26 cellular contexts compared by ENCODE assay signal in the genomic region with DNA sequence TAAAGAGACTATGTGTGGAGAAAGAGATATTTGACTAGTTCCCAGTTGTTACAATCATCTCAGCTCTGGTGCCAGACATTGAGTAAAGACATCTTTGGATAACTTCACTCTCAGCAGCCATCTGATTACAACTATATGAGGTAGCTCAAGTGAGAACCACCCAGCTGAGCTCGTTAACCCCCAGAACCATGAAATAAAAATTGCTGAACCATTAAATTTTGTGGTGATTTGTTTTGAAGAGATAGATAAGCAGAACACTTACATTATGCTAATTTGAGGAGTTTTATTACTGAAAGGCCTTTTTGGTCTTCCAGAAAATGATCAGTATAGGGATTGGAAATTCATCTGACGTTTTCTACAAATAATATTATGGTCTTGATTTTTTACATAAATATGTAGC.
DNase-seq lines count a peak whose midpoint lies in the region; ATAC-seq, FAIRE-seq and TF ChIP-seq lines count a peak whose summit lies in the region.
"Had no signal": no experiment of that assay in that cellular context is flagged by ENCODE, and none has a peak within 500 bp of the region (broad histone marks: within the 10 kb centered on the region; RNA-seq: fewer than 3 reads in every experiment).

No MANE protein-coding gene starts in this region.

- peaks cover 0 to 5% of the 10 kb centered on the region in 2 experiments; a peak in 2 of 5 replicates for H3K4me1 ChIP-seq in K562 (replicated peaks in 1 of 2; ENCODE audit: control insufficient read depth in 2 of 2, insufficient read depth in 2 of 2, low read length in 2 of 2)
- peaks cover 27% of the 10 kb centered on the region for H3K4me1 ChIP-seq in endodermal cell (ENCODE audit: control insufficient read depth, insufficient read depth, low read length)
- no peaks in the 10 kb centered on the region for H3K4me1 ChIP-seq in CD8-positive, alpha-beta T cell (ENCODE audit: insufficient read depth, low read length)

- H3K4me1 Mint-ChIP-seq in endodermal cell (peaks cover 38% of the 10 kb centered on the region), osteocyte (ENCODE audit: unreplicated experiment) (no peaks in the 10 kb centered on the region)
- no peaks in the 10 kb centered on the region for H3K4me1 Mint-ChIP-seq in CD8-positive, alpha-beta T cell (ENCODE audit: low read depth)
- H3K4me1 Mint-ChIP-seq: B cell; CD8-positive, alpha-beta memory T cell had no signal

- H4K20me1 ChIP-seq in K562 (replicated peaks; ENCODE audit: control insufficient read depth, insufficient read depth, low read length): no peaks in the 10 kb centered on the region
- H4K20me1 ChIP-seq: BLaER1 treated with 17β-estradiol and CSF1 and Interleukin-3, amounts not matched to agents 10 nM and 100 nM had no signal

- no peaks in the 10 kb centered on the region for H3K79me2 ChIP-seq in K562 (ENCODE audit: control insufficient read depth, insufficient read depth, low read length)

- H3K9me3 Mint-ChIP-seq in endodermal cell (peaks cover 13% of the 10 kb centered on the region), osteocyte (ENCODE audit: unreplicated experiment) (peaks cover 21% of the 10 kb centered on the region)
- no peaks in the 10 kb centered on the region for H3K9me3 Mint-ChIP-seq in CD8-positive, alpha-beta T cell

- no peak for TF ChIP-seq RAD21 in K562 (CRISPR knock-in tag; conservative IDR thresholded peaks at IDR 0.05 in 1 of 2, IDR thresholded peaks at IDR 0.05 in 1 of 2)

- ATAC-seq in K562: no peak
- no peak for ATAC-seq in CD8-positive, alpha-beta T cell
- ATAC-seq: A549 had no signal

- no peaks in the 10 kb centered on the region; a peak in 1 of 5 replicates for H3K27me3 ChIP-seq in K562 (ENCODE audit: control insufficient read depth in 2 of 2, insufficient read depth in 2 of 2, low read length in 2 of 2)
- no peaks in the 10 kb centered on the region for H3K27me3 ChIP-seq in endodermal cell (ENCODE audit: control insufficient read depth, insufficient read depth, low read length, poor library complexity, severe bottlenecking)
- H3K27me3 ChIP-seq in CD8-positive, alpha-beta T cell (ENCODE audit: insufficient read depth, low read length): no peaks in the 10 kb centered on the region
- H3K27me3 ChIP-seq: BLaER1 treated with 17β-estradiol and CSF1 and Interleukin-3, amounts not matched to agents 10 nM and 100 nM had no signal

- H3K4me3 Mint-ChIP-seq in endodermal cell (no peak overlapping the region), osteocyte (ENCODE audit: unreplicated experiment) (no peak overlapping the region)
- no peak overlapping the region for H3K4me3 Mint-ChIP-seq in CD8-positive, alpha-beta T cell
- H3K4me3 Mint-ChIP-seq: B cell; CD4-positive, alpha-beta T cell; CD8-positive, alpha-beta memory T cell had no signal

- no peaks in the 10 kb centered on the region for H3K27me3 Mint-ChIP-seq in endodermal cell (ENCODE audit: insufficient read depth)
- no peaks in the 10 kb centered on the region for H3K27me3 Mint-ChIP-seq in osteocyte (ENCODE audit: unreplicated experiment)
- peaks cover 5% of the 10 kb centered on the region for H3K27me3 Mint-ChIP-seq in CD8-positive, alpha-beta T cell (ENCODE audit: low read depth)
- H3K27me3 Mint-ChIP-seq: B cell had no signal

- TF ChIP-seq CTCF in K562 (IDR thresholded peaks at IDR 0.05 in 2 of 3, conservative IDR thresholded peaks at IDR 0.05 in 1 of 3; ENCODE audit: insufficient read depth in 2 of 3, low read depth in 1 of 3, low read length in 3 of 3) (no peak), endodermal cell (conservative IDR thresholded peaks at IDR 0.05) (no peak), osteocyte (IDR thresholded peaks at IDR 0.05) (no peak)
- no peak for TF ChIP-seq CTCF in CD8-positive, alpha-beta T cell (IDR thresholded peaks at IDR 0.05)

- no peak overlapping the region for H3K4me3 ChIP-seq in K562
- peak overlapping the region; percentile 37 for H3K4me3 ChIP-seq in endodermal cell (ENCODE audit: low read length)
- H3K4me3 ChIP-seq in CD8-positive, alpha-beta T cell (ENCODE audit: low read depth, low read length): no peak overlapping the region
- H3K4me3 ChIP-seq: A549; BLaER1 treated with 17β-estradiol and CSF1 and Interleukin-3, amounts not matched to agents 10 nM and 100 nM had no signal

- CTCF ChIA-PET in HEK293T (lab: Yijun Ruan, JAX) (no interaction called here), K562 (lab: Yijun Ruan, JAX; ENCODE audit: low intra/inter-chr PET ratio) (no interaction called here)
- CTCF ChIA-PET in CD8-positive, alpha-beta T cell (lab: Charles Lee): no interaction called here

- no TSS peak for BruUV-seq in K562 (replicated peaks; lab: Mats Ljungman, UMichigan)

- DNase-seq in GM12892 (ENCODE audit: insufficient read length) (no peak), HEK293T (ENCODE audit: extremely low spot score) (no peak), K562 (ENCODE audit: extremely low read depth in 1 of 4, low spot score in 3 of 4) (no peak), endodermal cell (no peak), osteocyte (ENCODE audit: extremely low spot score, unreplicated experiment) (no peak), LoVo (ENCODE audit: low spot score) (no peak), GM03348 (ENCODE audit: low spot score) (no peak)
- no peak for DNase-seq in CD8-positive, alpha-beta T cell
- DNase-seq: AML-193; CD4-positive, alpha-beta T cell; CD8-positive, alpha-beta memory T cell; COR-L47; DMS 273 treated with DMSO at 0.1 percent for 48 hours; DMS153; DMS53; DMS79; DND-41; EL; GDM1 had no signal

- H3K36me3 Mint-ChIP-seq in endodermal cell (ENCODE audit: low read depth): peaks cover 9% of the 10 kb centered on the region
- H3K36me3 Mint-ChIP-seq in osteocyte (ENCODE audit: unreplicated experiment): peaks cover 4% of the 10 kb centered on the region
- H3K36me3 Mint-ChIP-seq in CD8-positive, alpha-beta T cell: no peaks in the 10 kb centered on the region
- H3K36me3 Mint-ChIP-seq: CD8-positive, alpha-beta memory T cell had no signal

- H3K27ac Mint-ChIP-seq in endodermal cell: peak overlapping the region; percentile 56
- H3K27ac Mint-ChIP-seq in osteocyte (ENCODE audit: unreplicated experiment): no peak overlapping the region
- no peak overlapping the region for H3K27ac Mint-ChIP-seq in CD8-positive, alpha-beta T cell
- H3K27ac Mint-ChIP-seq: B cell; CD4-positive, alpha-beta T cell had no signal

- H3K27ac ChIP-seq in K562 (ENCODE audit: extremely low read depth, low read depth, low read length) (no peak overlapping the region), endodermal cell (ENCODE audit: low read depth, low read length) (no peak overlapping the region)
- H3K27ac ChIP-seq in CD8-positive, alpha-beta T cell (ENCODE audit: low read depth, low read length): no peak overlapping the region
- H3K27ac ChIP-seq: 22Rv1; A549; BLaER1 treated with 17β-estradiol and CSF1 and Interleukin-3, amounts not matched to agents 10 nM and 100 nM; C4-2B had no signal

- in situ Hi-C loops in K562 (cut with MboI): no loop called here

- no peaks in the 10 kb centered on the region for H3K36me3 ChIP-seq in K562 (ENCODE audit: control insufficient read depth, insufficient read depth, low read length)
- no peaks in the 10 kb centered on the region for H3K36me3 ChIP-seq in endodermal cell (ENCODE audit: control insufficient read depth, insufficient read depth, low read length)
- no peaks in the 10 kb centered on the region for H3K36me3 ChIP-seq in CD8-positive, alpha-beta T cell (ENCODE audit: insufficient read depth, low read length)
- H3K36me3 ChIP-seq: BLaER1 treated with 17β-estradiol and CSF1 and Interleukin-3, amounts not matched to agents 10 nM and 100 nM had no signal

- no peak overlapping the region for H3K9ac ChIP-seq in K562 (ENCODE audit: insufficient read depth in 1 of 2, low read depth in 2 of 2, low read length in 2 of 2)
- no peak overlapping the region for H3K9ac ChIP-seq in endodermal cell (ENCODE audit: extremely low read depth, low read length, poor library complexity, severe bottlenecking)
- H3K9ac ChIP-seq: BLaER1 treated with 17β-estradiol and CSF1 and Interleukin-3, amounts not matched to agents 10 nM and 100 nM had no signal

- H3K4me2 ChIP-seq in K562 (ENCODE audit: insufficient read depth, low read length): no peak overlapping the region
- H3K4me2 ChIP-seq: A549; BLaER1 treated with 17β-estradiol and CSF1 and Interleukin-3, amounts not matched to agents 10 nM and 100 nM had no signal

- 8% methylated on average over 1 of the region's 2 CpGs for WGBS in K562 (ENCODE audit: insufficient coverage, low coverage, missing lambda C conversion rate)
- 67% methylated on average over 1 of the region's 2 CpGs; no CpG with 5 or more reads in 1 of the 2 experiments for WGBS in endodermal cell (ENCODE audit: insufficient coverage in 1 of 2, insufficient read length in 1 of 2), 2 experiments

- H3K9me1 ChIP-seq in K562 (ENCODE audit: control insufficient read depth, insufficient read depth, low read length): no peaks in the 10 kb centered on the region

- H2AFZ ChIP-seq in K562 (ENCODE audit: low read depth, low read length): no peak overlapping the region

- H3K9me3 ChIP-seq in K562 (replicated peaks; ENCODE audit: control insufficient read depth, insufficient read depth, low read depth, low read length): no peaks in the 10 kb centered on the region
- H3K9me3 ChIP-seq in endodermal cell (ENCODE audit: control insufficient read depth, low read length): peaks cover 24% of the 10 kb centered on the region
- no peaks in the 10 kb centered on the region for H3K9me3 ChIP-seq in CD8-positive, alpha-beta T cell (ENCODE audit: low read length)
- H3K9me3 ChIP-seq: A549 had no signal

- no peak for TF ChIP-seq EP300 in K562 (IDR thresholded peaks at IDR 0.05; ENCODE audit: low read length)

- intact Hi-C loops in K562 (cut with micrococcal nuclease): no loop called here
- intact Hi-C loops in CD8-positive, alpha-beta T cell (cut with DNase I, micrococcal nuclease): no loop called here

- POLR2A ChIA-PET in HEK293T (lab: Yijun Ruan, JAX) (no interaction called here), K562 (lab: Yijun Ruan, JAX) (no interaction called here)
- POLR2A ChIA-PET in CD8-positive, alpha-beta T cell (lab: Charles Lee): no interaction called here

- FAIRE-seq in GM12892 (lab: Jason Lieb, UNC) (peak; percentile 40), K562 (lab: Jason Lieb, UNC) (no peak)
- FAIRE-seq: A549, GM12891, GM18507 had no signal

- TF ChIP-seq POLR2A in GM12892 (IDR thresholded peaks at IDR 0.05; ENCODE audit: low read depth, low read length) (no peak), K562 (conservative IDR thresholded peaks at IDR 0.05) (no peak)

TF ChIP-seq in K562, 482 proteins besides CTCF, POLR2A, EP300 and RAD21:
- no peak for TF ChIP-seq ZNF12 (CRISPR knock-in tag; IDR thresholded peaks at IDR 0.05)
- TF ChIP-seq ZNF316 (IDR thresholded peaks at IDR 0.05): peak; percentile 33; the same call in 1 of the 2 replicates
- TF ChIP-seq C11orf30 (IDR thresholded peaks at IDR 0.05; ENCODE audit: low read depth): 0 out of 2 replicates have a peak, but pooled peaks have one; percentile 11
